34 cellular contexts compared by ENCODE assay signal in genomic region chrX:15425024-15425423, GRCh38. TPM values are rescaled to one million over a fixed set of nuclear protein-coding genes. Genes with fewer than 3 reads are reported as not detected.
"Had no signal": no experiment of that assay in that cellular context is flagged by ENCODE, and none has a peak within 500 bp of the region (broad histone marks: within the 10 kb centered on the region; RNA-seq: fewer than 3 reads in every experiment).

No MANE protein-coding gene starts in this region.

- ATAC-seq: activated CD8-positive, alpha-beta T cell treated with anti-CD3 and anti-CD28 coated beads for 36 hours; activated naive CD4-positive, alpha-beta T cell treated with anti-CD3 and anti-CD28 coated beads, Interleukin-2, amount 50 U/mL, for 72 hours; activated T-cell treated with anti-CD3 and anti-CD28 coated beads, Interleukin-2, amount 50 U/mL, for 4 hours; activated T-cell treated with anti-CD3 and anti-CD28 coated beads, Interleukin-2, amount 50 U/mL, for 72 hours; activated T-helper 17 cell treated with anti-CD3 and anti-CD28 coated beads, Interleukin-2, amount 50 U/mL, for 72 hours; body of pancreas had no signal

- H3K27me3 ChIP-seq: adrenal gland, body of pancreas, brain microvascular endothelial cell had no signal

- H3K4me3 ChIP-seq: adrenal gland, body of pancreas had no signal

- H3K4me1 ChIP-seq: adrenal gland, body of pancreas had no signal

- H3K27ac ChIP-seq: adrenal gland, body of pancreas, brain microvascular endothelial cell, VCaP had no signal

- H3K36me3 ChIP-seq: adrenal gland, brain microvascular endothelial cell had no signal

- H3K9me3 ChIP-seq: adrenal gland, body of pancreas had no signal

- DNase-seq: activated B cell treated with CpG ODN at 0.5 μM for 24 hours; activated CD4-positive, alpha-beta memory T cell treated with anti-CD3 and anti-CD28 coated beads for 36 hours; activated CD4-positive, alpha-beta T cell treated with anti-CD3 and anti-CD28 coated beads for 4 hours; activated CD4-positive, alpha-beta T cell treated with anti-CD3 and anti-CD28 coated beads, Interleukin-2, amount 10 ng/mL, durations not matched to agents 24 days and 14 days; activated CD4-positive, alpha-beta T cell treated with anti-CD3 and anti-CD28 coated beads, Interleukin-2, amount 50 U/mL, for 1 hour; activated CD4-positive, alpha-beta T cell treated with anti-CD3 and anti-CD28 coated beads, Interleukin-2, amount 50 U/mL, for 4 hours; activated CD4-positive, CD25-positive, alpha-beta regulatory T cell treated with anti-CD3 and anti-CD28 coated beads, Interleukin-2, amount 50 U/mL, for 72 hours; activated CD8-positive, alpha-beta memory T cell treated with anti-CD3 and anti-CD28 coated beads, Interleukin-2, amount 50 U/mL, for 4 hours; activated CD8-positive, alpha-beta T cell treated with anti-CD3 and anti-CD28 coated beads for 36 hours; activated effector memory CD4-positive, alpha-beta T cell treated with anti-CD3 and anti-CD28 coated beads, Interleukin-2, amount 50 U/mL, for 16 hours; activated gamma-delta T cell treated with Interleukin-2 at 50 U/mL for 16 hours; activated naive CD4-positive, alpha-beta T cell; activated naive CD4-positive, alpha-beta T cell treated with anti-CD3 and anti-CD28 coated beads for 36 hours; activated naive CD4-positive, alpha-beta T cell treated with anti-CD3 and anti-CD28 coated beads, Interleukin-2, amount 50 U/mL, for 16 hours; activated naive CD8-positive, alpha-beta T cell treated with anti-CD3 and anti-CD28 coated beads for 36 hours; activated T-cell treated with anti-CD3 and anti-CD28 coated beads for 4 hours; activated T-cell treated with anti-CD3 and anti-CD28 coated beads, Interleukin-2, amount 50 U/mL, for 1 hour; activated T-cell treated with anti-CD3 and anti-CD28 coated beads, Interleukin-2, amount 50 U/mL, for 4 hours; activated T-cell treated with anti-CD3 and anti-CD28 coated beads, Interleukin-2, amount 50 U/mL, for 72 hours; adrenal gland; amniotic stem cell; aorta; body of pancreas; brain microvascular endothelial cell; central memory CD4-positive, alpha-beta T cell; T-helper 1 cell; T-helper 2 cell; T-helper 9 cell had no signal

RNA-seq across cellular contexts. Expression of gene VEGFD, which starts 40.8 kb away (rescaled TPM):
- total RNA-seq: activated B cell treated with CpG ODN at 0.5 μM for 24 hours; activated CD4-positive, alpha-beta memory T cell treated with anti-CD3 and anti-CD28 coated beads for 36 hours; activated CD4-positive, alpha-beta T cell treated with anti-CD3 and anti-CD28 coated beads, Interleukin-2, amount 10 ng/mL, durations not matched to agents 24 days and 14 days; activated CD8-positive, alpha-beta memory T cell treated with anti-CD3 and anti-CD28 coated beads for 36 hours; activated CD8-positive, alpha-beta T cell treated with anti-CD3 and anti-CD28 coated beads for 36 hours; activated naive CD4-positive, alpha-beta T cell treated with anti-CD3 and anti-CD28 coated beads for 36 hours; activated naive CD4-positive, alpha-beta T cell treated with anti-CD3 and anti-CD28 coated beads, Interleukin-2, amount 50 U/mL, for 72 hours; activated naive CD8-positive, alpha-beta T cell treated with anti-CD3 and anti-CD28 coated beads for 36 hours; activated T-cell treated with anti-CD3 and anti-CD28 coated beads, Interleukin-2, amount 50 U/mL, for 4 hours; activated T-cell treated with anti-CD3 and anti-CD28 coated beads, Interleukin-2, amount 50 U/mL, for 72 hours; activated T-helper 1 cell treated with anti-CD3 and anti-CD28 coated beads, Interleukin-12 subunit alpha, Interleukin-12 subunit beta, Interleukin-2, Interleukin-4 antibody, amounts not matched to agents 30 ng/mL and 10 ng/mL and 1 ng/mL, durations not matched to agents 14 hours and 24 hours and 36 hours; activated T-helper 17 cell treated with anti-CD3 and anti-CD28 coated beads, Interleukin-2, amount 50 U/mL, for 72 hours; astrocyte had no signal
